Comparison of ENCODE assay signal across 1 cellular context in genomic region chr18:8232791-8233190, GRCh38.
TF ChIP-seq lines count a peak whose summit lies in the region.

No MANE protein-coding gene starts in this region.

TF ChIP-seq in GM23338, 12 proteins besides CTCF, POLR2A, EP300 and RAD21 (continued from another document):
- TF ChIP-seq, protein P1, sequence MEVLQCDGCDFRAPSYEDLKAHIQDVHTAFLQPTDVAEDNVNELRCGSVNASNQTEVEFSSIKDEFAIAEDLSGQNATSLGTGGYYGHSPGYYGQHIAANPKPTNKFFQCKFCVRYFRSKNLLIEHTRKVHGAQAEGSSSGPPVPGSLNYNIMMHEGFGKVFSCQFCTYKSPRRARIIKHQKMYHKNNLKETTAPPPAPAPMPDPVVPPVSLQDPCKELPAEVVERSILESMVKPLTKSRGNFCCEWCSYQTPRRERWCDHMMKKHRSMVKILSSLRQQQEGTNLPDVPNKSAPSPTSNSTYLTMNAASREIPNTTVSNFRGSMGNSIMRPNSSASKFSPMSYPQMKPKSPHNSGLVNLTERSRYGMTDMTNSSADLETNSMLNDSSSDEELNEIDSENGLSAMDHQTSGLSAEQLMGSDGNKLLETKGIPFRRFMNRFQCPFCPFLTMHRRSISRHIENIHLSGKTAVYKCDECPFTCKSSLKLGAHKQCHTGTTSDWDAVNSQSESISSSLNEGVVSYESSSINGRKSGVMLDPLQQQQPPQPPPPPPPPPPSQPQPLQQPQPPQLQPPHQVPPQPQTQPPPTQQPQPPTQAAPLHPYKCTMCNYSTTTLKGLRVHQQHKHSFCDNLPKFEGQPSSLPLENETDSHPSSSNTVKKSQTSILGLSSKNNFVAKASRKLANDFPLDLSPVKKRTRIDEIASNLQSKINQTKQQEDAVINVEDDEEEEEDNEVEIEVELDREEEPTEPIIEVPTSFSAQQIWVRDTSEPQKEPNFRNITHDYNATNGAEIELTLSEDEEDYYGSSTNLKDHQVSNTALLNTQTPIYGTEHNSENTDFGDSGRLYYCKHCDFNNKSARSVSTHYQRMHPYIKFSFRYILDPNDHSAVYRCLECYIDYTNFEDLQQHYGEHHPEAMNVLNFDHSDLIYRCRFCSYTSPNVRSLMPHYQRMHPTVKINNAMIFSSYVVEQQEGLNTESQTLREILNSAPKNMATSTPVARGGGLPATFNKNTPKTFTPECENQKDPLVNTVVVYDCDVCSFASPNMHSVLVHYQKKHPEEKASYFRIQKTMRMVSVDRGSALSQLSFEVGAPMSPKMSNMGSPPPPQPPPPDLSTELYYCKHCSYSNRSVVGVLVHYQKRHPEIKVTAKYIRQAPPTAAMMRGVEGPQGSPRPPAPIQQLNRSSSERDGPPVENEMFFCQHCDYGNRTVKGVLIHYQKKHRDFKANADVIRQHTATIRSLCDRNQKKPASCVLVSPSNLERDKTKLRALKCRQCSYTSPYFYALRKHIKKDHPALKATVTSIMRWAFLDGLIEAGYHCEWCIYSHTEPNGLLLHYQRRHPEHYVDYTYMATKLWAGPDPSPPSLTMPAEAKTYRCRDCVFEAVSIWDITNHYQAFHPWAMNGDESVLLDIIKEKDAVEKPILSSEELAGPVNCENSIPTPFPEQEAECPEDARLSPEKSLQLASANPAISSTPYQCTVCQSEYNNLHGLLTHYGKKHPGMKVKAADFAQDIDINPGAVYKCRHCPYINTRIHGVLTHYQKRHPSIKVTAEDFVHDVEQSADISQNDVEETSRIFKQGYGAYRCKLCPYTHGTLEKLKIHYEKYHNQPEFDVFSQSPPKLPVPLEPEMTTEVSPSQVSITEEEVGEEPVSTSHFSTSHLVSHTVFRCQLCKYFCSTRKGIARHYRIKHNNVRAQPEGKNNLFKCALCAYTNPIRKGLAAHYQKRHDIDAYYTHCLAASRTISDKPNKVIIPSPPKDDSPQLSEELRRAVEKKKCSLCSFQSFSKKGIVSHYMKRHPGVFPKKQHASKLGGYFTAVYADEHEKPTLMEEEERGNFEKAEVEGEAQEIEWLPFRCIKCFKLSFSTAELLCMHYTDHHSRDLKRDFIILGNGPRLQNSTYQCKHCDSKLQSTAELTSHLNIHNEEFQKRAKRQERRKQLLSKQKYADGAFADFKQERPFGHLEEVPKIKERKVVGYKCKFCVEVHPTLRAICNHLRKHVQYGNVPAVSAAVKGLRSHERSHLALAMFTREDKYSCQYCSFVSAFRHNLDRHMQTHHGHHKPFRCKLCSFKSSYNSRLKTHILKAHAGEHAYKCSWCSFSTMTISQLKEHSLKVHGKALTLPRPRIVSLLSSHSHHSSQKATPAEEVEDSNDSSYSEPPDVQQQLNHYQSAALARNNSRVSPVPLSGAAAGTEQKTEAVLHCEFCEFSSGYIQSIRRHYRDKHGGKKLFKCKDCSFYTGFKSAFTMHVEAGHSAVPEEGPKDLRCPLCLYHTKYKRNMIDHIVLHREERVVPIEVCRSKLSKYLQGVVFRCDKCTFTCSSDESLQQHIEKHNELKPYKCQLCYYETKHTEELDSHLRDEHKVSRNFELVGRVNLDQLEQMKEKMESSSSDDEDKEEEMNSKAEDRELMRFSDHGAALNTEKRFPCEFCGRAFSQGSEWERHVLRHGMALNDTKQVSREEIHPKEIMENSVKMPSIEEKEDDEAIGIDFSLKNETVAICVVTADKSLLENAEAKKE (CRISPR knock-in tag; IDR thresholded peaks at IDR 0.05): peak; percentile 96
TF ChIP-seq in GM23338: peak in this region for 1.
